Comparison of ENCODE assay signal across 24 cellular contexts in the genomic region with DNA sequence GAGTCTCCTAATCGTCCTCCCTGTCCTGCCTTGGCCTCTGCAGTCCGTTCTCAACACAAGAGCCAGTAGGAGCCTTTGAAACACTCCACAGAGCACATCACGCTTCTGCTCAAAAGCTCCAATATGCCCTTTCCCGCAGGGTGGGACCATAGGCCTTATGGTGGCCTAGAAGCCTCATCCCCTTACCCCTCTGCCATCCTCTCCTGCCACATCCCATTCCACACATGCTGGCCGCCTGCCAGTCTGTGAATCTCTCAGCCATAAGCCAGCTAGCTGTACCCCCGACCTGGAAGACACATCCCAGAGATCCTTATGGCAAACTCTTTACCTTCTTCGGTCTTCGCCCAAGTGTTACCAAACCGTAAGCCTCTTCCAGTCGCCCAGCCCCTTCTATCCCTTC.
"Had no signal": no experiment of that assay in that cellular context is flagged by ENCODE, and none has a peak within 500 bp of the region (broad histone marks: within the 10 kb centered on the region; RNA-seq: fewer than 3 reads in every experiment).

No MANE protein-coding gene starts in this region.

- H3K36me3 ChIP-seq: colonic mucosa, esophagus squamous epithelium, gastrocnemius medialis, gastroesophageal sphincter, heart left ventricle, heart right ventricle had no signal

- H3K9me3 ChIP-seq: colonic mucosa, gastrocnemius medialis had no signal

- H3K27ac Mint-ChIP-seq: dendritic cell treated with granulocyte-macrophage colony-stimulating factor and Interleukin-4, amounts not matched to agents 40 ng/mL and 50 ng/mL, for 4 days; effector memory CD8-positive, alpha-beta T cell; endodermal cell had no signal

- H3K4me3 Mint-ChIP-seq: dendritic cell treated with granulocyte-macrophage colony-stimulating factor and Interleukin-4, amounts not matched to agents 40 ng/mL and 50 ng/mL, for 4 days; effector memory CD8-positive, alpha-beta T cell; endodermal cell had no signal

- H3K27me3 ChIP-seq: colonic mucosa had no signal

- ATAC-seq: effector memory CD8-positive, alpha-beta T cell; esophagus mucosa; foreskin keratinocyte; gastrocnemius medialis; gastroesophageal sphincter; heart left ventricle; heart right ventricle had no signal

- H3K4me1 ChIP-seq: colonic mucosa, esophagus squamous epithelium, foreskin keratinocyte, gastrocnemius medialis, gastroesophageal sphincter, heart left ventricle, heart right ventricle had no signal

- H3K4me3 ChIP-seq: colonic mucosa, coronary artery, dorsolateral prefrontal cortex, esophagus squamous epithelium, gastrocnemius medialis, gastroesophageal sphincter, heart left ventricle, heart right ventricle had no signal

- DNase-seq: colonic mucosa; cortex of kidney; dermis blood vessel endothelial cell; dorsolateral prefrontal cortex; effector CD4-positive, alpha-beta T cell; effector CD8-positive, alpha-beta T cell; effector memory CD4-positive, alpha-beta T cell; effector memory CD8-positive, alpha-beta T cell; endodermal cell; erythroblast; esophagus squamous epithelium; foreskin fibroblast; foreskin keratinocyte; foreskin melanocyte; gastrocnemius medialis; glutamatergic neuron; head of caudate nucleus; heart left ventricle; heart right ventricle had no signal

- H3K27ac ChIP-seq: colonic mucosa, coronary artery, dorsolateral prefrontal cortex, epithelial cell of prostate, esophagus squamous epithelium, foreskin keratinocyte, gastrocnemius medialis, gastroesophageal sphincter, heart left ventricle, heart right ventricle had no signal

- H3K9me3 Mint-ChIP-seq: dendritic cell treated with granulocyte-macrophage colony-stimulating factor and Interleukin-4, amounts not matched to agents 40 ng/mL and 50 ng/mL, for 4 days; effector memory CD8-positive, alpha-beta T cell; endodermal cell had no signal
